18 cellular contexts compared by ENCODE assay signal in the genomic region with DNA sequence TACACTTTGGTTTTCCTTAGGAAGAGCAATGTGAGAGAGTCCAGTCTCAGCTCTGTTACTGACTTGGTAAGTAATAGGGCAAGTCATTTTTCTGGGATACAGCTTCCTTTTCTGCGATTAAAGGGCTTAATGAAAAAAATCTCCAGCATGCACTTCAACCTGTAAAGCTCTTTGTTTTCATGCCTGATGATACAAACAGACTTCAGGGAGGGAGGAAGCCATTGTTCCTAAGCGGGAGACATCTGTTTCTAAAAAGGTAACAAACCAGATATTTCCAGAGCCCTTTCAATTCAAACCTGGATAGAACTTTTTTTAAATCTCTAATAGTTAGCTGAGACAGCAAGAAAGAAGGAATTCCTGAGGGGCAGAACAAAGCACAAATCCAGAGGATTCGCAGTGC. TPM values are rescaled to one million over a fixed set of nuclear protein-coding genes. Genes with fewer than 3 reads are reported as not detected.
DNase-seq lines count a peak whose midpoint lies in the region; ATAC-seq lines count a peak whose summit lies in the region.
"Had no signal": no experiment of that assay in that cellular context is flagged by ENCODE, and none has a peak within 500 bp of the region (broad histone marks: within the 10 kb centered on the region; RNA-seq: fewer than 3 reads in every experiment).

No MANE protein-coding gene starts in this region.

- no peaks in the 10 kb centered on the region for H3K4me1 ChIP-seq in right cardiac atrium (ENCODE audit: control insufficient read depth, insufficient read depth, low read length)

- H3K27ac ChIP-seq in right cardiac atrium (ENCODE audit: low read length) = peak overlapping the region; percentile 55
- H3K27ac ChIP-seq: BLaER1 treated with 17β-estradiol and CSF1 and Interleukin-3, amounts not matched to agents 10 nM and 100 nM had no signal

- H3K9me3 Mint-ChIP-seq in activated naive CD4-positive, alpha-beta T cell treated with anti-CD3 and anti-CD28 coated beads, Interleukin-2, amount 50 U/mL, for 72 hours = peaks cover 0 to 4% of the 10 kb centered on the region in 2 donors
- no peaks in the 10 kb centered on the region for H3K9me3 Mint-ChIP-seq in central memory CD8-positive, alpha-beta T cell
- no peaks in the 10 kb centered on the region for H3K9me3 Mint-ChIP-seq in stimulated activated effector memory CD8-positive, alpha-beta T cell treated with anti-CD3 and anti-CD28 coated beads, Interleukin-12 subunit alpha, Interleukin-12 subunit beta, amount 100 ng/mL, for 72 hours
- H3K9me3 Mint-ChIP-seq: CD4-positive, CD25-positive, alpha-beta regulatory T cell; H9 had no signal

- H3K27ac Mint-ChIP-seq in activated naive CD4-positive, alpha-beta T cell treated with anti-CD3 and anti-CD28 coated beads, Interleukin-2, amount 50 U/mL, for 72 hours = peak overlapping the region; percentile 44 to 48
- H3K27ac Mint-ChIP-seq in central memory CD8-positive, alpha-beta T cell (ENCODE audit: low read depth) = peak overlapping the region; percentile 70
- H3K27ac Mint-ChIP-seq in stimulated activated effector memory CD8-positive, alpha-beta T cell treated with anti-CD3 and anti-CD28 coated beads, Interleukin-12 subunit alpha, Interleukin-12 subunit beta, amount 100 ng/mL, for 72 hours = peak overlapping the region; percentile 43

- no peak overlapping the region for H3K4me3 ChIP-seq in right cardiac atrium (ENCODE audit: low read length)
- H3K4me3 ChIP-seq: BLaER1 treated with 17β-estradiol and CSF1 and Interleukin-3, amounts not matched to agents 10 nM and 100 nM had no signal

- no peak overlapping the region for H3K4me3 Mint-ChIP-seq in central memory CD8-positive, alpha-beta T cell
- H3K4me3 Mint-ChIP-seq in stimulated activated effector memory CD8-positive, alpha-beta T cell treated with anti-CD3 and anti-CD28 coated beads, Interleukin-12 subunit alpha, Interleukin-12 subunit beta, amount 100 ng/mL, for 72 hours = no peak overlapping the region
- H3K4me3 Mint-ChIP-seq: H9 had no signal

- no peak for ATAC-seq in activated naive CD4-positive, alpha-beta T cell treated with anti-CD3 and anti-CD28 coated beads, Interleukin-2, amount 50 U/mL, for 72 hours
- ATAC-seq in right cardiac atrium (no peak), left cardiac atrium (no peak), HG03280 (IDR thresholded peaks at IDR 0.05; ENCODE audit: unreplicated experiment) (no peak)
- ATAC-seq in central memory CD8-positive, alpha-beta T cell (replicated peaks; ENCODE audit: extremely low read depth, poor library complexity, severe bottlenecking) = no peak
- no peak for ATAC-seq in stimulated activated effector memory CD8-positive, alpha-beta T cell treated with anti-CD3 and anti-CD28 coated beads, Interleukin-12 subunit alpha, Interleukin-12 subunit beta, amount 100 ng/mL, for 72 hours
- ATAC-seq: HepG2 had no signal

- H3K9me3 ChIP-seq in right cardiac atrium (ENCODE audit: control insufficient read depth, low read length) = no peaks in the 10 kb centered on the region
- H3K9me3 ChIP-seq: BLaER1 treated with 17β-estradiol and CSF1 and Interleukin-3, amounts not matched to agents 10 nM and 100 nM had no signal

- H3K27me3 ChIP-seq in right cardiac atrium (ENCODE audit: control insufficient read depth, insufficient read depth) = no peaks in the 10 kb centered on the region
- H3K27me3 ChIP-seq: BLaER1 treated with 17β-estradiol and CSF1 and Interleukin-3, amounts not matched to agents 10 nM and 100 nM had no signal

- peaks cover 8% of the 10 kb centered on the region for H3K4me1 Mint-ChIP-seq in central memory CD8-positive, alpha-beta T cell
- peaks cover 23% of the 10 kb centered on the region for H3K4me1 Mint-ChIP-seq in stimulated activated effector memory CD8-positive, alpha-beta T cell treated with anti-CD3 and anti-CD28 coated beads, Interleukin-12 subunit alpha, Interleukin-12 subunit beta, amount 100 ng/mL, for 72 hours
- H3K4me1 Mint-ChIP-seq: H9 had no signal

- H3K27me3 Mint-ChIP-seq in central memory CD8-positive, alpha-beta T cell = no peaks in the 10 kb centered on the region
- H3K27me3 Mint-ChIP-seq: CD4-positive, CD25-positive, alpha-beta regulatory T cell had no signal

- H3K36me3 Mint-ChIP-seq in activated naive CD4-positive, alpha-beta T cell treated with anti-CD3 and anti-CD28 coated beads, Interleukin-2, amount 50 U/mL, for 72 hours = peaks cover 16 to 49% of the 10 kb centered on the region in 2 donors
- peaks cover 48% of the 10 kb centered on the region for H3K36me3 Mint-ChIP-seq in central memory CD8-positive, alpha-beta T cell (ENCODE audit: insufficient read depth)
- peaks cover 82% of the 10 kb centered on the region for H3K36me3 Mint-ChIP-seq in stimulated activated effector memory CD8-positive, alpha-beta T cell treated with anti-CD3 and anti-CD28 coated beads, Interleukin-12 subunit alpha, Interleukin-12 subunit beta, amount 100 ng/mL, for 72 hours

- 76% methylated on average over 3 of the region's 3 CpGs for WGBS in right cardiac atrium

- intact Hi-C loops in right cardiac atrium (cut with DNase I) = loop anchor here in 1 of 4 donors (10.0 kb wide), 1 partner anchor 58 kb away; the partner anchor contains the start of gene RTF2
- intact Hi-C loops in left cardiac atrium (cut with DNase I) = no loop called here

- no peak for DNase-seq in activated naive CD4-positive, alpha-beta T cell treated with anti-CD3 and anti-CD28 coated beads, Interleukin-2, amount 50 U/mL, for 72 hours (ENCODE audit: low spot score in 2 of 2)
- no peak for DNase-seq in activated naive CD4-positive, alpha-beta T cell treated with Interleukin-2 at 50 U/mL for 16 hours
- no peak for DNase-seq in right cardiac atrium
- no peak for DNase-seq in left cardiac atrium
- DNase-seq in central memory CD8-positive, alpha-beta T cell (ENCODE audit: low spot score in 2 of 2) = no peak
- no peak for DNase-seq in stimulated activated effector memory CD8-positive, alpha-beta T cell treated with anti-CD3 and anti-CD28 coated beads, Interleukin-12 subunit alpha, Interleukin-12 subunit beta, amount 100 ng/mL, for 72 hours (ENCODE audit: low spot score in 2 of 2)
- DNase-seq in Kasumi-1 (lab: John Stamatoyannopoulos, UW) = no peak
- DNase-seq: ACHN; CD4-positive, CD25-positive, alpha-beta regulatory T cell; DMS153; DMS79 treated with DMSO at 0.1 percent for 48 hours; EL; GOT3; H9 had no signal

RNA-seq across cellular contexts. Expression of gene CASS4, which starts 5.2 kb away (rescaled TPM):
- 1 to 10 TPM; 5.1 to 6.5 TPM for total RNA-seq in activated naive CD4-positive, alpha-beta T cell treated with anti-CD3 and anti-CD28 coated beads, Interleukin-2, amount 50 U/mL, for 72 hours
- total RNA-seq in right cardiac atrium = under 1 TPM; 0.51 to 0.79 (median 0.64) TPM
- 0.34 TPM for polyA plus RNA-seq in right cardiac atrium
- total RNA-seq in left cardiac atrium = under 1 TPM; 0.65 to 0.80 TPM
- total RNA-seq: A172, H9 had no signal

RNA-seq across cellular contexts. Expression of gene CSTF1, which starts 14.5 kb away (rescaled TPM):
- 10 to 100 TPM; 68.5 to 88.7 TPM for total RNA-seq in activated naive CD4-positive, alpha-beta T cell treated with anti-CD3 and anti-CD28 coated beads, Interleukin-2, amount 50 U/mL, for 72 hours
- total RNA-seq in right cardiac atrium (10 to 100 TPM; 19.1 to 23.2 (median 19.8) TPM), left cardiac atrium (10 to 100 TPM; 20.2 to 20.9 TPM)
- 8.8 TPM for polyA plus RNA-seq in right cardiac atrium

RNA-seq across cellular contexts. Expression of gene AURKA, which starts 14.9 kb away (rescaled TPM):
- 100 to 1,000 TPM in 1 of 2 donors, 10 to 100 TPM in 1; 93.0 to 130 TPM for total RNA-seq in activated naive CD4-positive, alpha-beta T cell treated with anti-CD3 and anti-CD28 coated beads, Interleukin-2, amount 50 U/mL, for 72 hours
- 10 to 100 TPM in 1 of 4 donors, 1 to 10 TPM in 3; 4.8 to 10.8 (median 8.5) TPM for total RNA-seq in right cardiac atrium
- polyA plus RNA-seq in right cardiac atrium = 5.9 TPM
- total RNA-seq in left cardiac atrium = 10 to 100 TPM in 1 of 2 donors, 1 to 10 TPM in 1; 8.9 to 10.3 TPM

RNA-seq across cellular contexts. Expression of gene FAM210B, which starts 48.1 kb away (rescaled TPM):
- total RNA-seq in activated naive CD4-positive, alpha-beta T cell treated with anti-CD3 and anti-CD28 coated beads, Interleukin-2, amount 50 U/mL, for 72 hours = 1 to 10 TPM; 5.8 to 6.3 TPM
- total RNA-seq in right cardiac atrium = 10 to 100 TPM; 33.0 to 37.9 (median 35.2) TPM
- 29.4 TPM for polyA plus RNA-seq in right cardiac atrium
- 10 to 100 TPM; 31.1 to 32.9 TPM for total RNA-seq in left cardiac atrium

Comparison
In these comparisons a context has a peak if more than half of its experiments do, and no peak if none do; other contexts are left out.
1. RNA of gene AURKA, which starts 14.9 kb away (total RNA-seq): 93.0 to 130 TPM in activated naive CD4-positive, alpha-beta T cell treated with anti-CD3 and anti-CD28 coated beads, Interleukin-2, amount 50 U/mL, for 72 hours; 8.9 to 10.3 TPM in left cardiac atrium and 4.8 to 10.8 TPM in right cardiac atrium; every median in the first group is over 4 times any median in the second.
2. Peak in every context shown above with its lines, with median percentiles within 50 percentile points of each other: H3K27ac Mint-ChIP-seq.